In genomic region chr13:62209539-62209938, GRCh38 we compare ENCODE assay signal across 10 cellular contexts.
DNase-seq lines count a peak whose midpoint lies in the region; ATAC-seq and TF ChIP-seq lines count a peak whose summit lies in the region.
"Had no signal": no experiment of that assay in that cellular context is flagged by ENCODE, and none has a peak within 500 bp of the region (broad histone marks: within the 10 kb centered on the region; RNA-seq: fewer than 3 reads in every experiment).

No MANE protein-coding gene starts in this region.

- TF ChIP-seq CTCF in H9 (conservative IDR thresholded peaks at IDR 0.05) = no peak
- no peak for TF ChIP-seq CTCF in endodermal cell (conservative IDR thresholded peaks at IDR 0.05)

- H4K8ac ChIP-seq in H9 (replicated peaks; ENCODE audit: insufficient read length, low read depth, low read length) = no peak overlapping the region

- no peak overlapping the region for H2AK5ac ChIP-seq in H9 (ENCODE audit: insufficient read length, low read length)

- no peak overlapping the region for H2BK15ac ChIP-seq in H9 (ENCODE audit: low read depth, low read length)

- H3K27ac Mint-ChIP-seq in H9 (peak overlapping the region in 1 of 3 experiments; percentile 11; a peak in 2 of 7 replicates), endodermal cell (no peak overlapping the region)

- no peaks in the 10 kb centered on the region for H3K27me3 Mint-ChIP-seq in H9 (ENCODE audit: low read depth)
- no peaks in the 10 kb centered on the region for H3K27me3 Mint-ChIP-seq in endodermal cell (ENCODE audit: insufficient read depth)

- H3K9ac ChIP-seq in H9 (ENCODE audit: extremely low read depth, insufficient read length, low read length) (no peak overlapping the region), endodermal cell (ENCODE audit: extremely low read depth, low read length, poor library complexity, severe bottlenecking) (no peak overlapping the region)

- H3K4ac ChIP-seq in H9 (ENCODE audit: low read depth, low read length) = no peak overlapping the region

- ATAC-seq in GM18511 (IDR thresholded peaks at IDR 0.05; ENCODE audit: unreplicated experiment) = peak; percentile 89
- peak; percentile 81 for ATAC-seq in GM21786 (IDR thresholded peaks at IDR 0.05; ENCODE audit: unreplicated experiment)
- peak; percentile 77 for ATAC-seq in HG03520 (IDR thresholded peaks at IDR 0.05; ENCODE audit: unreplicated experiment)
- ATAC-seq: left ventricle myocardium superior had no signal

- H3K27ac ChIP-seq in H9 (ENCODE audit: insufficient read length, low read depth, low read length) (no peak overlapping the region), endodermal cell (ENCODE audit: low read depth, low read length) (no peak overlapping the region)
- no peak overlapping the region for H3K27ac ChIP-seq in effector memory CD4-positive, alpha-beta T cell (ENCODE audit: insufficient read depth, low read length, poor library complexity, severe bottlenecking)

- H3K14ac ChIP-seq in H9 (ENCODE audit: insufficient read depth, low read length) = no peak overlapping the region

- no peak overlapping the region for H2BK120ac ChIP-seq in H9 (ENCODE audit: low read depth, low read length, poor library complexity, severe bottlenecking)

- H3K4me1 ChIP-seq in H9 (ENCODE audit: insufficient read depth, low read length) (no peaks in the 10 kb centered on the region), endodermal cell (ENCODE audit: control insufficient read depth, insufficient read depth, low read length) (no peaks in the 10 kb centered on the region)
- H3K4me1 ChIP-seq in effector memory CD4-positive, alpha-beta T cell (ENCODE audit: control insufficient read depth, insufficient read depth, low read length, poor library complexity, severe bottlenecking) = no peaks in the 10 kb centered on the region

- no peak overlapping the region for H4K91ac ChIP-seq in H9 (ENCODE audit: insufficient read length, low read depth, low read length)

- no peaks in the 10 kb centered on the region for H3K79me1 ChIP-seq in H9 (ENCODE audit: insufficient read depth, low read depth, low read length, poor library complexity, severe bottlenecking)

- H3K4me2 ChIP-seq in H9 (ENCODE audit: insufficient read depth, insufficient read length, low read length) = no peak overlapping the region

- H3K4me3 Mint-ChIP-seq in H9 = no peak overlapping the region
- no peak overlapping the region for H3K4me3 Mint-ChIP-seq in endodermal cell

- DNase-seq in NOMO-1 treated with dmso at 0.1 percent for 144 hours (lab: John Stamatoyannopoulos, UW; ENCODE audit: unreplicated experiment) = peak; percentile 27
- no peak for DNase-seq in posterior vena cava (ENCODE audit: low spot score)
- no peak for DNase-seq in H9
- no peak for DNase-seq in endodermal cell
- DNase-seq in effector memory CD4-positive, alpha-beta T cell = no peak
- DNase-seq: left ventricle myocardium superior; stimulated activated CD4-positive, alpha-beta T cell treated with anti-CD3 and anti-CD28 coated beads, Interleukin-12 subunit alpha, Interleukin-12 subunit beta, amount 100 ng/mL, for 4 hours had no signal

- no peaks in the 10 kb centered on the region for H3K79me2 ChIP-seq in H9 (ENCODE audit: insufficient read depth, low read length)

- no CpG with 5 or more reads among the region's 10 CpGs for WGBS in H9 (ENCODE audit: extremely low coverage, insufficient read length, low lambda C conversion rate)
- WGBS in endodermal cell (ENCODE audit: insufficient coverage in 1 of 2, insufficient read length in 1 of 2), 2 experiments = 92 to 93% methylated on average over 8 to 10 of the region's 10 CpGs

- no peaks in the 10 kb centered on the region for H3K23me2 ChIP-seq in H9 (ENCODE audit: insufficient read length, low read depth, low read length, poor library complexity, severe bottlenecking)

- H3K27me3 ChIP-seq in H9 (ENCODE audit: insufficient read depth, low read length) = no peaks in the 10 kb centered on the region
- no peaks in the 10 kb centered on the region for H3K27me3 ChIP-seq in endodermal cell (ENCODE audit: control insufficient read depth, insufficient read depth, low read length, poor library complexity, severe bottlenecking)
- H3K27me3 ChIP-seq in effector memory CD4-positive, alpha-beta T cell (replicated peaks; ENCODE audit: control insufficient read depth, insufficient read depth, low read length, poor library complexity, severe bottlenecking) = no peaks in the 10 kb centered on the region

- H3K23ac ChIP-seq in H9 (ENCODE audit: insufficient read length, low read depth, low read length) = no peak overlapping the region

- H3K36me3 Mint-ChIP-seq in H9 (ENCODE audit: insufficient read depth in 1 of 3, low read depth in 3 of 3) (peaks cover 3 to 8% (median 7%) of the 10 kb centered on the region in 3 experiments), endodermal cell (ENCODE audit: low read depth) (peaks cover 10% of the 10 kb centered on the region)

- no peak overlapping the region for H2BK5ac ChIP-seq in H9 (ENCODE audit: insufficient read length, low read length)

- no peak overlapping the region for H3K56ac ChIP-seq in H9 (ENCODE audit: insufficient read length, low read depth, low read length)

- H3K9me3 Mint-ChIP-seq in H9 = peaks cover 9 to 10% of the 10 kb centered on the region in 2 experiments; a peak in 4 of 5 replicates
- H3K9me3 Mint-ChIP-seq in endodermal cell = peaks cover 18% of the 10 kb centered on the region

- no peak overlapping the region for H2AFZ ChIP-seq in H9 (ENCODE audit: low read length)

- no peaks in the 10 kb centered on the region for H4K20me1 ChIP-seq in H9 (ENCODE audit: control insufficient read depth, insufficient read depth, insufficient read length)

- no peak overlapping the region for H2BK20ac ChIP-seq in H9 (ENCODE audit: low read depth, low read length, poor library complexity, severe bottlenecking)

- H3K18ac ChIP-seq in H9 (ENCODE audit: insufficient read length, low read depth, low read length) = no peak overlapping the region

- H4K5ac ChIP-seq in H9 (ENCODE audit: insufficient read length, low read depth, low read length) = no peak overlapping the region

- H3K4me3 ChIP-seq in endodermal cell (ENCODE audit: low read length) = no peak overlapping the region
- H3K4me3 ChIP-seq in effector memory CD4-positive, alpha-beta T cell (ENCODE audit: insufficient read depth, low read depth, low read length, poor library complexity, severe bottlenecking) = no peak overlapping the region

- peaks cover 2 to 8% of the 10 kb centered on the region in 2 experiments; a peak in 3 of 4 replicates for H3K4me1 Mint-ChIP-seq in H9
- H3K4me1 Mint-ChIP-seq in endodermal cell = peaks cover 8% of the 10 kb centered on the region

- no peak overlapping the region for H3T11ph ChIP-seq in H9 (ENCODE audit: low read length)

- intact Hi-C loops in posterior vena cava (cut with DNase I) = no loop called here

- H3K9me3 ChIP-seq in H9 (ENCODE audit: control insufficient read depth, low read depth, low read length) (no peaks in the 10 kb centered on the region), endodermal cell (ENCODE audit: control insufficient read depth, low read length) (peaks cover 16% of the 10 kb centered on the region)
- H3K9me3 ChIP-seq in effector memory CD4-positive, alpha-beta T cell (ENCODE audit: control insufficient read depth, low read length) = no peaks in the 10 kb centered on the region

- H2BK12ac ChIP-seq in H9 (ENCODE audit: insufficient read length, low read depth, low read length) = no peak overlapping the region

- no peaks in the 10 kb centered on the region for H3K36me3 ChIP-seq in endodermal cell (ENCODE audit: control insufficient read depth, insufficient read depth, low read length)
- H3K36me3 ChIP-seq in effector memory CD4-positive, alpha-beta T cell (ENCODE audit: control insufficient read depth, insufficient read depth, low read length) = no peaks in the 10 kb centered on the region
